8 cellular contexts compared by ENCODE assay signal in genomic region chr10:102066421-102067068, GRCh38. TPM values are rescaled to one million over a fixed set of nuclear protein-coding genes. Genes with fewer than 3 reads are reported as not detected.
A peak's percentile ranks its signal among the peaks of the same experiment; 100 is the strongest.
DNase-seq lines count a peak whose midpoint lies in the region; ATAC-seq and TF ChIP-seq lines count a peak whose summit lies in the region.

No MANE protein-coding gene starts in this region.

- peak overlapping the region; percentile 88 to 97 (median 94) for H3K27ac ChIP-seq in Peyer's patch
- peak overlapping the region in 3 of 4 donors; percentile 90 to 94 (median 93) for H3K27ac ChIP-seq in sigmoid colon

- H3K9me3 ChIP-seq in Peyer's patch (no peaks in the 10 kb centered on the region), sigmoid colon (no peaks in the 10 kb centered on the region)

- H3K36me3 ChIP-seq in Peyer's patch (peaks cover 0 to 5% (median 0%) of the 10 kb centered on the region in 3 donors), sigmoid colon (peaks cover 0 to 12% (median 7%) of the 10 kb centered on the region in 4 donors)

- WGBS in sigmoid colon, 2 donors: 63 to 82% methylated on average over 15 of the region's 15 CpGs

- no peaks in the 10 kb centered on the region for H3K27me3 ChIP-seq in Peyer's patch
- H3K27me3 ChIP-seq in sigmoid colon: no peaks in the 10 kb centered on the region

- TF ChIP-seq POLR2A in Peyer's patch (IDR thresholded peaks at IDR 0.05): no peak
- no peak for TF ChIP-seq POLR2A in sigmoid colon (IDR thresholded peaks at IDR 0.05)

- ATAC-seq in esophagus mucosa (peak; percentile 10), HG03280 (IDR thresholded peaks at IDR 0.05; ENCODE audit: unreplicated experiment) (no peak)

- intact Hi-C loops in sigmoid colon (cut with DNase I): no loop called here

- no peak for TF ChIP-seq EP300 in sigmoid colon (IDR thresholded peaks at IDR 0.05)

- TF ChIP-seq CTCF in GM12875 (IDR thresholded peaks at IDR 0.05; ENCODE audit: borderline replicate concordance, insufficient read depth, low read depth, low read length): no peak
- no peak for TF ChIP-seq CTCF in Peyer's patch (IDR thresholded peaks at IDR 0.05)
- no peak for TF ChIP-seq CTCF in sigmoid colon (IDR thresholded peaks at IDR 0.05)

- DNase-seq in Peyer's patch (no peak), sigmoid colon (no peak), NCI-H187 (lab: John Stamatoyannopoulos, UW) (no peak), NOMO-1 treated with DMSO at 0.1 percent for 48 hours (lab: John Stamatoyannopoulos, UW; ENCODE audit: unreplicated experiment) (no peak), ureter (ENCODE audit: low spot score) (no peak)

- H3K4me1 ChIP-seq in Peyer's patch (peaks cover 6 to 30% (median 13%) of the 10 kb centered on the region in 4 donors), sigmoid colon (peaks cover 0 to 44% (median 33%) of the 10 kb centered on the region in 4 donors)

- H3K4me3 ChIP-seq in GM12875 (ENCODE audit: low read depth, low read length) (peak overlapping the region; percentile 80), Peyer's patch (peak overlapping the region; percentile 79 to 97 (median 92)), sigmoid colon (peak overlapping the region; percentile 61 to 87 (median 84))

RNA-seq across cellular contexts. Expression of gene HPS6, which starts 1.4 kb away (rescaled TPM):
- 10 to 100 TPM; 19.8 to 33.4 (median 24.8) TPM for total RNA-seq in Peyer's patch
- total RNA-seq in esophagus mucosa: 14.2 TPM
- 10 to 100 TPM; 12.5 to 18.9 (median 17.2) TPM for total RNA-seq in sigmoid colon
- 10 to 100 TPM in 2 of 3 donors, 1 to 10 TPM in 1; 9.0 to 13.4 (median 11.6) TPM for polyA plus RNA-seq in sigmoid colon
- 16.0 TPM for total RNA-seq in ureter

RNA-seq across cellular contexts. Expression of gene ARMH3, which starts 10.6 kb away (rescaled TPM):
- total RNA-seq in Peyer's patch: 10 to 100 TPM; 15.8 to 29.2 (median 23.0) TPM
- total RNA-seq in esophagus mucosa: 21.7 TPM
- total RNA-seq in sigmoid colon: 10 to 100 TPM; 18.5 to 23.2 (median 21.0) TPM
- 10 to 100 TPM; 17.4 to 22.8 (median 18.5) TPM for polyA plus RNA-seq in sigmoid colon
- 26.5 TPM for total RNA-seq in ureter

RNA-seq across cellular contexts. Expression of gene LDB1, which starts 53.6 kb away (rescaled TPM):
- 10 to 100 TPM; 19.6 to 67.7 (median 42.1) TPM for total RNA-seq in Peyer's patch
- total RNA-seq in esophagus mucosa: 28.9 TPM
- total RNA-seq in sigmoid colon: 10 to 100 TPM; 62.1 to 88.4 (median 76.4) TPM
- polyA plus RNA-seq in sigmoid colon: 10 to 100 TPM; 10.4 to 34.0 (median 15.6) TPM
- total RNA-seq in ureter: 82.4 TPM
